Comparison of ENCODE assay signal across 8 cellular contexts in the genomic region with DNA sequence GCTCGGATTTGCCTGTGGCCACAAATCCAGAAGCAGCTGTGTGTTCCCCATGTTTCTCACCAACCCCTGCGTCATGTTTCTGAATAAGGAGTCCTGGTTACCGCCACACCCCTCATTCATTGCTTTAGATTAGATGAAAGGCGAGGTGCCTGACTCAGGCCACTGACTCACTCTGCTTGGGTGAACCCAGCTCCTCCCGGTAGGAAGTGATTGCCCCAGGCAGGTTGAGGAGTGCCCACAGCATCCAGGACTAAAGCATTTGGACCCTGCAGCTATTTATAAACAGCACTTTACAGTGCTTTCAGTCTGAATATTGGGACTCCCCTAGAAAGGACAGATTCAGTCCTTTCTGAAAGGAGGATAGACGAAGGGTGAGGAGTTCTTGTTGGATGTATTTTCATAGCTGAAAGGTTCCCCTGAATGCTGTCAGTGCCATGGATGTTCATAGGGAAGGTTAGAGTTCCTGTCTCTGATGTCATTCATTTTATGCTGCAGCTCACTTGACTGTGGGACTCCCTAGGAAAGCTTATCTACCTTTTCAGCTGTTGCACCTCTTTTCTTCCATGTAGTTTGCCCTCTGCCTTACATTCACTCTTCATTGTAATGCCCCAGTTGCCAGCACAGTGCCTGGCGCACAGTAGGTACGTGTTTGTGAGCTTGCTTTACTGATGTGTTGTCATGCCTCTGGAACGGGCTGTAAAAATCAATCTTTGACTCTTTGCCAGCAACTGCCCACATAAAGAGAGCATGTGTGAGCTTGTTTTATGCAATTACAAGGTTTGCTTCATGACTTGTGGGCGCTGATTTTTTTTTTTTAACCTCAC. TPM values are rescaled to one million over a fixed set of nuclear protein-coding genes. Genes with fewer than 3 reads are reported as not detected.
A peak's percentile ranks its signal among the peaks of the same experiment; 100 is the strongest.
DNase-seq lines count a peak whose midpoint lies in the region; FAIRE-seq and TF ChIP-seq lines count a peak whose summit lies in the region.

No MANE protein-coding gene starts in this region.

- no peak overlapping the region for H3K27ac ChIP-seq in CD8-positive, alpha-beta memory T cell (ENCODE audit: low read depth, low read length)

- H3K4me3 ChIP-seq in CD8-positive, alpha-beta memory T cell (ENCODE audit: low read length), result peak overlapping the region; percentile 29

- H3K27ac Mint-ChIP-seq in CD8-positive, alpha-beta memory T cell, result peak overlapping the region; percentile 38 to 75 (median 68)

- peaks cover 0 to 5% (median 2%) of the 10 kb centered on the region in 3 donors for H3K36me3 Mint-ChIP-seq in CD8-positive, alpha-beta memory T cell

- H3K9me3 ChIP-seq in CD8-positive, alpha-beta memory T cell (ENCODE audit: low read length), result no peaks in the 10 kb centered on the region

- H3K9me3 Mint-ChIP-seq in CD8-positive, alpha-beta memory T cell, result no peaks in the 10 kb centered on the region

- no peaks in the 10 kb centered on the region for H3K27me3 ChIP-seq in CD8-positive, alpha-beta memory T cell (ENCODE audit: insufficient read depth, low read length, poor library complexity, severe bottlenecking)

- peaks cover 73% of the 10 kb centered on the region for H3K4me1 ChIP-seq in CD8-positive, alpha-beta memory T cell (ENCODE audit: insufficient read depth, low read length)

- POLR2A ChIA-PET in CD8-positive, alpha-beta memory T cell (lab: Charles Lee), result interaction anchor here (1.1 to 3.7 kb wide), 2 partner anchors 15 to 20 kb away, joined by 3 to 21 read pairs; a partner anchor contains a TSS
- POLR2A ChIA-PET in GM10248 (lab: Yijun Ruan, JAX), result no interaction called here

- peaks cover 15 to 57% (median 45%) of the 10 kb centered on the region in 3 donors for H3K4me1 Mint-ChIP-seq in CD8-positive, alpha-beta memory T cell

- no peaks in the 10 kb centered on the region for H3K27me3 Mint-ChIP-seq in CD8-positive, alpha-beta memory T cell

- peak overlapping the region; percentile 69 to 88 (median 78) for H3K4me3 Mint-ChIP-seq in CD8-positive, alpha-beta memory T cell

- peak in 2 of 5 donors; percentile 60 to 61 for DNase-seq in CD8-positive, alpha-beta memory T cell
- peak; percentile 48 for DNase-seq in NCI-H1105 treated with DMSO at 0.1 percent for 48 hours (lab: John Stamatoyannopoulos, UW)
- peak; percentile 35 for DNase-seq in activated T-helper 9 cell treated with anti-CD3 and anti-CD28 coated beads, Interleukin-2, amount 50 U/mL, for 16 hours (ENCODE audit: low read depth)
- peak; percentile 96 for DNase-seq in iris pigment epithelial cell (ENCODE audit: low read depth)
- DNase-seq in stimulated activated naive CD4-positive, alpha-beta T cell treated with Interleukin-2 at 50 U/mL for 16 hours (lab: John Stamatoyannopoulos, UW), result peak; percentile 37
- DNase-seq in GM10248 (ENCODE audit: extremely low spot score), result no peak
- no peak for DNase-seq in NCI-H128 (lab: John Stamatoyannopoulos, UW; ENCODE audit: unreplicated experiment)
- DNase-seq in GM19239 (ENCODE audit: insufficient read length, low spot score), result no peak

- no peaks in the 10 kb centered on the region for H3K36me3 ChIP-seq in CD8-positive, alpha-beta memory T cell (ENCODE audit: insufficient read depth, low read length)

- CTCF ChIA-PET in CD8-positive, alpha-beta memory T cell (lab: Charles Lee), result interaction anchor here (0.9 to 29.5 kb wide), 5 partner anchors 9 to 19 kb away, joined by 3 to 582 read pairs (median 5); a partner anchor contains a TSS
- CTCF ChIA-PET in GM10248 (lab: Yijun Ruan, JAX), result interaction anchor here (1.5 to 6.1 kb wide), 4 partner anchors 10 to 44 kb away, joined by 3 to 34 read pairs (median 8); no protein-coding TSS in a partner anchor

- FAIRE-seq in GM19239 (lab: Jason Lieb, UNC), result no peak

- no peak for TF ChIP-seq CTCF in GM10248 (IDR thresholded peaks at IDR 0.05; ENCODE audit: control extremely low read depth, extremely low read depth, low read depth, missing control alignments)

RNA-seq across cellular contexts. Expression of a gene that starts 14.9 kb away (rescaled TPM):
- total RNA-seq in CD8-positive, alpha-beta memory T cell, result 1 to 10 TPM; 8.0 to 9.0 TPM
- polyA plus RNA-seq in CD8-positive, alpha-beta memory T cell, result 39.4 TPM

Comparison
In these comparisons a context has a peak if more than half of its experiments do, and no peak if none do; other contexts are left out.
1. DNase-seq: peak in NCI-H1105 treated with DMSO at 0.1 percent for 48 hours (single experiment), activated T-helper 9 cell treated with anti-CD3 and anti-CD28 coated beads, Interleukin-2, amount 50 U/mL, for 16 hours (single experiment), iris pigment epithelial cell (single experiment) and stimulated activated naive CD4-positive, alpha-beta T cell treated with Interleukin-2 at 50 U/mL for 16 hours (single experiment); none in GM10248 (single experiment), NCI-H128 (single experiment) and GM19239 (single experiment).